In the genomic region with DNA sequence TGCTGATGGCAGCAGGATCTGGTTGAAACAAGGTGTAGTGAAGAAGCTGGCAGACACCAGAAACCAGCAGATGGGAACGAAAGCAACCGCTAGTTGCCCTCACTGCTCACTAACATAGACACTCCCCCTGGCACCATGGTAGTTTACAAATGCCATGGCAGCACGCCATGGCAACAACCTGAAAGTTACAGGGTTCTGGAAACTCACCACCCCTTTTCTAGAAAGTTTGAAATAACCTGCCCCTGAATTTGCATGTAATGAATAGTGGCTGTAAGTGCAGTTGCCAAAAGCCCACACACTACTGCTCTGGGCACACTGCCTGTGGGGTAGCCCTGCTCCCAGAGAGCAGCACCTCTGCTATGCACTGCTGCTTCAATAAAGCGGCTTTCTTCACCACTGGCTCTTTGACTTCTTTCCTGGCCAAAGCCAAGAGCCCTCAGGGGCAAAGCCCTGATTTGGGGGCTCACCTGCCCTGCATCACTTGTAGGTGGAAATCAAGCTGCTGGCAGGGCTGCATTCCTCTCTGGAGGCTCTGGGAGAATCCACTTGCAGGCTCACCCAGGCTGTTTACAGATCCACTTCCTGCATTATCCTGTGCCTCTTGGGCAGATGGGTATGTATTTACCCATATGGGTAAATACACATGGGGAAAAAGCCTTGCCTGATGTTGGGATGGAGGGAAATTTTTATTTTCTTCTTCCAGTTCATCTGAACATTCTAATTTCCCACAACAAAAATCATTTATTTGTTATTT, we compare ENCODE assay signal across 10 cellular contexts. TPM values are rescaled to one million over a fixed set of nuclear protein-coding genes. Genes with fewer than 3 reads are reported as not detected.
A peak's percentile ranks its signal among the peaks of the same experiment; 100 is the strongest.
DNase-seq lines count a peak whose midpoint lies in the region; ATAC-seq, FAIRE-seq and TF ChIP-seq lines count a peak whose summit lies in the region.
"Had no signal": no experiment of that assay in that cellular context is flagged by ENCODE, and none has a peak within 500 bp of the region (broad histone marks: within the 10 kb centered on the region; RNA-seq: fewer than 3 reads in every experiment).

No MANE protein-coding gene starts in this region.

- no peaks in the 10 kb centered on the region for H4K20me1 ChIP-seq in mammary epithelial cell (ENCODE audit: insufficient read depth, low read length)

- FAIRE-seq in small intestine (lab: Jason Lieb, UNC) = no peak

- TF ChIP-seq CTCF in mammary epithelial cell (conservative IDR thresholded peaks at IDR 0.05 in 1 of 2, IDR thresholded peaks at IDR 0.05 in 1 of 2; ENCODE audit: extremely low read depth in 1 of 2, insufficient read depth in 1 of 2, low read depth in 1 of 2, low read length in 2 of 2) = peak in 1 of 2 donors; percentile 9

- peak; percentile 39 for ATAC-seq in HG03442 (IDR thresholded peaks at IDR 0.05; ENCODE audit: unreplicated experiment)

- DNase-seq in NCI-H345 (lab: John Stamatoyannopoulos, UW) = peak; percentile 8
- DNase-seq in NCI-H345 treated with DMSO at 0.1 percent for 48 hours (lab: John Stamatoyannopoulos, UW; ENCODE audit: unreplicated experiment) = no peak
- DNase-seq in mammary epithelial cell = peak; percentile 43
- DNase-seq in small intestine = peak; percentile 31
- DNase-seq in UCSD-AML1 (lab: John Stamatoyannopoulos, UW; ENCODE audit: unreplicated experiment) = no peak
- no peak for DNase-seq in mesenteric fat pad (ENCODE audit: low spot score)
- no peak for DNase-seq in HAP-1 (ENCODE audit: low spot score in 2 of 2)

- H3K4me2 ChIP-seq in mammary epithelial cell (ENCODE audit: insufficient read depth, low read depth, low read length) = no peak overlapping the region

- H3K4me1 ChIP-seq in mammary epithelial cell (ENCODE audit: insufficient read depth, low read length) (no peaks in the 10 kb centered on the region), small intestine (ENCODE audit: control insufficient read depth in 2 of 2, insufficient read depth in 1 of 2, low read depth in 1 of 2, low read length in 1 of 2) (no peaks in the 10 kb centered on the region), HAP-1 (no peaks in the 10 kb centered on the region)

- BruUV-seq in mammary epithelial cell (replicated peaks; lab: Mats Ljungman, UMichigan) = no TSS peak

- no peaks in the 10 kb centered on the region for H3K27me3 ChIP-seq in mammary epithelial cell (ENCODE audit: insufficient read depth, low read length)
- no peaks in the 10 kb centered on the region for H3K27me3 ChIP-seq in small intestine (ENCODE audit: control insufficient read depth in 2 of 2, insufficient read depth in 2 of 2, low read length in 2 of 2)
- H3K27me3 ChIP-seq in HAP-1 (ENCODE audit: low read depth) = no peaks in the 10 kb centered on the region
- H3K27me3 ChIP-seq: dorsolateral prefrontal cortex had no signal

- H2AFZ ChIP-seq in mammary epithelial cell (ENCODE audit: low read depth, low read length) = no peak overlapping the region

- H3K4me3 ChIP-seq in mammary epithelial cell (replicated peaks in 1 of 3; ENCODE audit: insufficient read depth in 1 of 3, low read depth in 2 of 3, low read length in 3 of 3) = no peak overlapping the region
- no peak overlapping the region for H3K4me3 ChIP-seq in small intestine (ENCODE audit: low read depth in 1 of 2, low read length in 2 of 2)
- H3K4me3 ChIP-seq in HAP-1 = no peak overlapping the region
- H3K4me3 ChIP-seq: dorsolateral prefrontal cortex had no signal

- no peaks in the 10 kb centered on the region for H3K79me2 ChIP-seq in mammary epithelial cell (ENCODE audit: insufficient read depth, low read length)

- in situ Hi-C loops in mammary epithelial cell (cut with MboI; ENCODE audit: low sequenced_read_pairs in 2 of 2) (no loop called here), HAP-1 (cut with MboI; ENCODE audit: low sequenced_read_pairs) (no loop called here)

- WGBS in mammary epithelial cell (ENCODE audit: low coverage, missing lambda C conversion rate) = 0% methylated on average over 2 of the region's 4 CpGs
- WGBS in small intestine, 3 donors = 30 to 49% (median 34%) methylated on average over 4 of the region's 4 CpGs

- no peak overlapping the region for H3K9ac ChIP-seq in mammary epithelial cell (ENCODE audit: insufficient read depth, low read length)

- no peak overlapping the region for H3K27ac ChIP-seq in mammary epithelial cell (ENCODE audit: insufficient read depth, low read depth, low read length)
- H3K27ac ChIP-seq in small intestine (ENCODE audit: low read depth in 1 of 2, low read length in 1 of 2) = no peak overlapping the region
- H3K27ac ChIP-seq: HL-60 had no signal

- no peaks in the 10 kb centered on the region for H3K9me3 ChIP-seq in mammary epithelial cell (replicated peaks; ENCODE audit: insufficient read depth, low read length)
- H3K9me3 ChIP-seq in small intestine (ENCODE audit: control insufficient read depth, low read depth) = no peaks in the 10 kb centered on the region
- no peaks in the 10 kb centered on the region for H3K9me3 ChIP-seq in HAP-1

- no peaks in the 10 kb centered on the region for H3K36me3 ChIP-seq in mammary epithelial cell (ENCODE audit: insufficient read depth, low read length)
- H3K36me3 ChIP-seq in small intestine (ENCODE audit: control insufficient read depth in 2 of 2, insufficient read depth in 2 of 2, low read length in 2 of 2) = no peaks in the 10 kb centered on the region
- H3K36me3 ChIP-seq in HAP-1 (replicated peaks) = no peaks in the 10 kb centered on the region

- dilution Hi-C loops in mammary epithelial cell (cut with HindIII; ENCODE audit: low sequenced_read_pairs) = loop anchor here (5.0 kb wide), 1 partner anchor 146 kb away; no protein-coding TSS in a partner anchor

- CTCF ChIA-PET in mammary epithelial cell (lab: Charles Lee; ENCODE audit: low non-redundant PET) = no interaction called here

- intact Hi-C loops in mammary epithelial cell (cut with micrococcal nuclease) = no loop called here

RNA-seq across cellular contexts. Expression of gene GP9, which starts 2.0 kb away (rescaled TPM):
- total RNA-seq in mammary epithelial cell = not detected
- not detected for polyA plus RNA-seq in mammary epithelial cell
- not detected for polyA minus RNA-seq in mammary epithelial cell
- polyA plus RNA-seq in small intestine = under 1 TPM in 1 of 3 donors, not detected in 2; 0.06 TPM
- total RNA-seq in mesenteric fat pad = not detected

RNA-seq across cellular contexts. Expression of gene EFCC1, which starts 57.5 kb away (rescaled TPM):
- total RNA-seq in mammary epithelial cell (under 1 TPM in 1 of 2 donors, not detected in 1; under 0.01 TPM), mesenteric fat pad (1.8 TPM)
- polyA plus RNA-seq in mammary epithelial cell (not detected), small intestine (1 to 10 TPM in 2 of 3 donors, not detected in 1; 1.6 to 3.7 TPM)
- not detected for polyA minus RNA-seq in mammary epithelial cell

Comparison
In these comparisons a context has a peak if more than half of its experiments do, and no peak if none do; other contexts are left out.
1. DNase-seq: peak in NCI-H345 (single experiment), mammary epithelial cell (single experiment) and small intestine (single experiment); none in NCI-H345 treated with DMSO at 0.1 percent for 48 hours (single experiment), UCSD-AML1 (single experiment), mesenteric fat pad (single experiment) and HAP-1 (0 of 2).